ENCODE assay signal across 21 cellular contexts in the genomic region with DNA sequence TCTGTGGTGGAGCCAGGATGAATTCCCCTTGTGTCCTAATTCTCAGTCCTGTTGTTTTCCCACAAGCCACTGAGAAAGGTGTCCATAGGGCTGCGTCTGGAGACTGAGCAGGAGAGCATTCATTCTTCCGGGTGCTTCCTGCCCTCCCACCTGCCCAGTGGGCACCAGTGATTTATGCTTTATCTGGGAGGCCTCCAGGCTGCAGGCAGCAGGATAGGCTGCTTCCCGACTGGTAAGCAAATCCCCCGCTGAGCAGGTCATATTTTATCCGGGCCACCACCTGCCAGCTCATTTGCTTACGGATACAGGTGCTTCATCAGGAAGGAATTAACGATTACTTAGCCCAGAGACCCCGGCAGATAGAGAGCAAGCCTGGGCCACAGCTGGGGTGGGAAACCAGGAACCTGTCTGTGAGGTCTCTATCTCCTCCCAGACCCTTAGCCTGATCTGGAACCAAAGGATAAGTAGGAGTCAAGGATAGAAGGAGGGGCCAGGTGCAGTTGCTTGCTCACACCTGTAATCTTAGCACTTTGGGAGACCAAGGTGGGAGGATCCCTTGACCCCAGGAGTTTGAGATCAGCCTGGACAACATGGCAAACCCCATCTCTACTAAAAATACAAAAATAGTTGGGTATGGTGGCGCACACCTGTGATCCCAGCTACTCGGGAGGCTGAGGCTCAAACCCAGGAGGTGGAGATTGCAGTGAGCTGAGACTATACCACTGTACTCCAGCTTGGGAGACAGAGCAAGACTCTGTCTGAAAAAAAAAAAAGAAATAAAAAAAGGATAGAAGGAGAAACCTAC. TPM values are rescaled to one million over a fixed set of nuclear protein-coding genes. Genes with fewer than 3 reads are reported as not detected.
DNase-seq lines count a peak whose midpoint lies in the region; ATAC-seq and TF ChIP-seq lines count a peak whose summit lies in the region.
"Had no signal": no experiment of that assay in that cellular context is flagged by ENCODE, and none has a peak within 500 bp of the region (broad histone marks: within the 10 kb centered on the region; RNA-seq: fewer than 3 reads in every experiment).

No MANE protein-coding gene starts in this region.

- no peaks in the 10 kb centered on the region for H3K9me3 ChIP-seq in colonic mucosa
- H3K9me3 ChIP-seq: Caco-2, HAP-1, SK-N-SH, stomach had no signal

- ATAC-seq in GM18505 (IDR thresholded peaks at IDR 0.05; ENCODE audit: unreplicated experiment), result no peak
- ATAC-seq in HG02852 (IDR thresholded peaks at IDR 0.05; ENCODE audit: unreplicated experiment), result no peak
- no peak for ATAC-seq in HG02840 (IDR thresholded peaks at IDR 0.05; ENCODE audit: low FRiP score, unreplicated experiment)
- ATAC-seq: effector memory CD8-positive, alpha-beta T cell had no signal

- no peak overlapping the region for H3K4me3 ChIP-seq in colonic mucosa
- H3K4me3 ChIP-seq: HAP-1, stomach had no signal

- TF ChIP-seq CTCF in CD14-positive monocyte (IDR thresholded peaks at IDR 0.05), result no peak
- TF ChIP-seq CTCF in colonic mucosa (IDR thresholded peaks at IDR 0.05), result no peak

- peak; percentile 10 for DNase-seq in CD14-positive monocyte (ENCODE audit: low spot score)
- DNase-seq in NCI-H1417 treated with DMSO at 0.1 percent for 48 hours (lab: John Stamatoyannopoulos, UW), result peak; percentile 84
- DNase-seq in NCI-H510A (lab: John Stamatoyannopoulos, UW), result peak; percentile 89
- DNase-seq in colonic mucosa, result peak; percentile 24
- no peak for DNase-seq in activated naive CD4-positive, alpha-beta T cell treated with Interleukin-2 at 50 U/mL for 16 hours
- DNase-seq: activated CD4-positive, alpha-beta T cell treated with anti-CD3 and anti-CD28 coated beads, Interleukin-2, amount 50 U/mL, for 48 hours; activated naive CD8-positive, alpha-beta T cell treated with anti-CD3 and anti-CD28 coated beads for 36 hours; activated T-cell treated with anti-CD3 and anti-CD28 coated beads, Interleukin-2, amount 50 U/mL, for 48 hours; Caco-2; effector memory CD8-positive, alpha-beta T cell; GDM1; naive B cell; SK-N-SH had no signal

- no peaks in the 10 kb centered on the region for H3K36me3 ChIP-seq in colonic mucosa
- H3K36me3 ChIP-seq: HAP-1, stomach had no signal

- peaks cover 0 to 2% (median 0%) of the 10 kb centered on the region in 7 donors for H3K9me3 Mint-ChIP-seq in CD14-positive monocyte
- H3K9me3 Mint-ChIP-seq: activated naive CD8-positive, alpha-beta T cell treated with anti-CD3 and anti-CD28 coated beads for 36 hours; effector memory CD8-positive, alpha-beta T cell; IgD-negative memory B cell had no signal

- no peak overlapping the region for H3K27ac Mint-ChIP-seq in CD14-positive monocyte
- H3K27ac Mint-ChIP-seq: activated naive CD8-positive, alpha-beta T cell treated with anti-CD3 and anti-CD28 coated beads for 36 hours; effector memory CD8-positive, alpha-beta T cell; IgD-negative memory B cell; naive B cell; progenitor cell of endocrine pancreas had no signal

- no peak overlapping the region for H3K27ac ChIP-seq in colonic mucosa
- H3K27ac ChIP-seq: stomach had no signal

- H3K4me3 Mint-ChIP-seq in CD14-positive monocyte, result no peak overlapping the region
- H3K4me3 Mint-ChIP-seq: activated naive CD8-positive, alpha-beta T cell treated with anti-CD3 and anti-CD28 coated beads for 36 hours; effector memory CD8-positive, alpha-beta T cell; IgD-negative memory B cell; naive B cell had no signal

- no peak overlapping the region for H3K9ac ChIP-seq in colonic mucosa (ENCODE audit: low read depth in 2 of 2, low read length in 2 of 2)
- H3K9ac ChIP-seq: SK-N-SH had no signal

- TF ChIP-seq POLR2A in GM18505 (IDR thresholded peaks at IDR 0.05; ENCODE audit: borderline replicate concordance, extremely low read depth, insufficient read depth, insufficient read length), result no peak

- H3K27me3 ChIP-seq in colonic mucosa, result no peaks in the 10 kb centered on the region

- H3K4me1 Mint-ChIP-seq in CD14-positive monocyte, result peaks cover 7% of the 10 kb centered on the region
- H3K4me1 Mint-ChIP-seq: activated naive CD8-positive, alpha-beta T cell treated with anti-CD3 and anti-CD28 coated beads for 36 hours; IgD-negative memory B cell; naive B cell had no signal

- peaks cover 8 to 23% (median 14%) of the 10 kb centered on the region in 3 donors for H3K27me3 Mint-ChIP-seq in CD14-positive monocyte (ENCODE audit: low read depth in 3 of 3)

- H3K36me3 Mint-ChIP-seq in CD14-positive monocyte, result no peaks in the 10 kb centered on the region
- H3K36me3 Mint-ChIP-seq: activated naive CD8-positive, alpha-beta T cell treated with anti-CD3 and anti-CD28 coated beads for 36 hours; naive B cell had no signal

- intact Hi-C loops in CD14-positive monocyte (cut with micrococcal nuclease) (no loop called here), colonic mucosa (cut with DNase I) (no loop called here)

- H3K4me1 ChIP-seq in colonic mucosa, result no peaks in the 10 kb centered on the region
- H3K4me1 ChIP-seq: HAP-1 had no signal

RNA-seq across cellular contexts. Expression of a gene that starts 33.7 kb away (rescaled TPM):
- polyA plus RNA-seq in CD14-positive monocyte, result not detected
- 1 to 10 TPM; 3.9 to 5.5 TPM for total RNA-seq in colonic mucosa
- total RNA-seq: bronchial epithelial cell had no signal
